In genomic region chr2:49108851-49109250, GRCh38 we compare ENCODE assay signal across 22 cellular contexts. TPM values are rescaled to one million over a fixed set of nuclear protein-coding genes. Genes with fewer than 3 reads are reported as not detected.
DNase-seq lines count a peak whose midpoint lies in the region; ATAC-seq lines count a peak whose summit lies in the region.
"Had no signal": no experiment of that assay in that cellular context is flagged by ENCODE, and none has a peak within 500 bp of the region (broad histone marks: within the 10 kb centered on the region; RNA-seq: fewer than 3 reads in every experiment).

No MANE protein-coding gene starts in this region.

- no CpG with 5 or more reads among the region's 3 CpGs for WGBS in trophoblast cell (ENCODE audit: extremely low coverage, insufficient coverage, insufficient read length)

- no peak overlapping the region for H4K12ac ChIP-seq in trophoblast cell (ENCODE audit: low read depth, low read length)

- H4K8ac ChIP-seq in trophoblast cell (ENCODE audit: low read depth, low read length): no peak overlapping the region

- H3K36me3 ChIP-seq in trophoblast cell (ENCODE audit: control insufficient read depth in 1 of 2, insufficient read depth in 2 of 2, low read length in 2 of 2) (no peaks in the 10 kb centered on the region), HAP-1 (replicated peaks) (no peaks in the 10 kb centered on the region)
- H3K36me3 ChIP-seq: BE2C, BLaER1 had no signal

- H3K18ac ChIP-seq in trophoblast cell (ENCODE audit: low read length): no peak overlapping the region

- ATAC-seq in GM19023 (IDR thresholded peaks at IDR 0.05; ENCODE audit: unreplicated experiment): no peak

- no peaks in the 10 kb centered on the region for H3K79me2 ChIP-seq in trophoblast cell (ENCODE audit: control insufficient read depth, insufficient read depth, low read length, poor library complexity)

- peak overlapping the region; percentile 5 for H3K9ac ChIP-seq in trophoblast cell (ENCODE audit: low read length)
- H3K9ac ChIP-seq: BLaER1 had no signal

- no peak overlapping the region for H3K27ac ChIP-seq in trophoblast cell (ENCODE audit: low read depth, low read length)
- H3K27ac ChIP-seq: BLaER1 had no signal

- H3K4me2 ChIP-seq in trophoblast cell (ENCODE audit: low read length): no peak overlapping the region
- H3K4me2 ChIP-seq: BLaER1 had no signal

- no peak overlapping the region for H2BK120ac ChIP-seq in trophoblast cell (ENCODE audit: insufficient read depth, low read length, poor library complexity)

- H3K4ac ChIP-seq in trophoblast cell (ENCODE audit: low read depth, low read length): no peak overlapping the region

- no peak overlapping the region for H2AK5ac ChIP-seq in trophoblast cell (ENCODE audit: low read length)

- no peak overlapping the region for H2AFZ ChIP-seq in trophoblast cell (ENCODE audit: insufficient read depth, low read length, poor library complexity)

- H2BK12ac ChIP-seq in trophoblast cell (ENCODE audit: low read length): no peak overlapping the region

- DNase-seq in cerebellar cortex (ENCODE audit: low spot score) (peak; percentile 89), trophoblast cell (no peak), NCI-H1930 (lab: John Stamatoyannopoulos, UW) (no peak), HAP-1 (ENCODE audit: low spot score in 2 of 2) (no peak)
- DNase-seq: 8988T; ACHN; BE2C; CD4-positive, alpha-beta memory T cell; CD4-positive, CD25-positive, alpha-beta regulatory T cell; CD8-positive, alpha-beta memory T cell; COR-L47; DMS 273 treated with DMSO at 0.1 percent for 48 hours; DMS153; DMS53; DMS79; DND-41; EL; GF-D8 had no signal

- H3K27me3 ChIP-seq in trophoblast cell (ENCODE audit: insufficient read depth, low read length): no peaks in the 10 kb centered on the region
- H3K27me3 ChIP-seq in HAP-1 (ENCODE audit: low read depth): no peaks in the 10 kb centered on the region
- H3K27me3 ChIP-seq: BE2C, BLaER1 had no signal

- H3K4me3 ChIP-seq in trophoblast cell (ENCODE audit: low read depth, low read length) (no peak overlapping the region), HAP-1 (no peak overlapping the region)
- H3K4me3 ChIP-seq: BLaER1 had no signal

- H3K79me1 ChIP-seq in trophoblast cell (ENCODE audit: low read length): no peaks in the 10 kb centered on the region

- no peak overlapping the region for H2BK5ac ChIP-seq in trophoblast cell (ENCODE audit: low read depth, low read length, poor library complexity)

- in situ Hi-C loops in HAP-1 (cut with MboI; ENCODE audit: low sequenced_read_pairs): no loop called here

- no peak overlapping the region for H3K14ac ChIP-seq in trophoblast cell (ENCODE audit: low read length)

- H3K9me3 ChIP-seq in trophoblast cell (ENCODE audit: insufficient read depth, low read depth, low read length): no peaks in the 10 kb centered on the region
- no peaks in the 10 kb centered on the region for H3K9me3 ChIP-seq in HAP-1
- H3K9me3 ChIP-seq: BE2C, BLaER1 had no signal

- H4K91ac ChIP-seq in trophoblast cell (ENCODE audit: low read depth, low read length): no peak overlapping the region

- no peaks in the 10 kb centered on the region for H3K4me1 ChIP-seq in trophoblast cell (ENCODE audit: control insufficient read depth in 1 of 2, insufficient read depth in 2 of 2, low read length in 2 of 2)
- no peaks in the 10 kb centered on the region for H3K4me1 ChIP-seq in HAP-1
- H3K4me1 ChIP-seq: BLaER1 had no signal

- no peak overlapping the region for H3K23ac ChIP-seq in trophoblast cell (ENCODE audit: low read length)

RNA-seq across cellular contexts. Expression of gene FSHR, which starts 45.5 kb away (rescaled TPM):
- 0.19 and 0.23 TPM in 2 replicates for polyA plus RNA-seq in trophoblast cell (2013)
- polyA plus RNA-seq: AG04450; CD14-positive monocyte; CD4-positive, alpha-beta memory T cell; CD4-positive, CD25-positive, alpha-beta regulatory T cell; CD8-positive, alpha-beta memory T cell had no signal
